Comparison of ENCODE assay signal across 8 cellular contexts in the genomic region with DNA sequence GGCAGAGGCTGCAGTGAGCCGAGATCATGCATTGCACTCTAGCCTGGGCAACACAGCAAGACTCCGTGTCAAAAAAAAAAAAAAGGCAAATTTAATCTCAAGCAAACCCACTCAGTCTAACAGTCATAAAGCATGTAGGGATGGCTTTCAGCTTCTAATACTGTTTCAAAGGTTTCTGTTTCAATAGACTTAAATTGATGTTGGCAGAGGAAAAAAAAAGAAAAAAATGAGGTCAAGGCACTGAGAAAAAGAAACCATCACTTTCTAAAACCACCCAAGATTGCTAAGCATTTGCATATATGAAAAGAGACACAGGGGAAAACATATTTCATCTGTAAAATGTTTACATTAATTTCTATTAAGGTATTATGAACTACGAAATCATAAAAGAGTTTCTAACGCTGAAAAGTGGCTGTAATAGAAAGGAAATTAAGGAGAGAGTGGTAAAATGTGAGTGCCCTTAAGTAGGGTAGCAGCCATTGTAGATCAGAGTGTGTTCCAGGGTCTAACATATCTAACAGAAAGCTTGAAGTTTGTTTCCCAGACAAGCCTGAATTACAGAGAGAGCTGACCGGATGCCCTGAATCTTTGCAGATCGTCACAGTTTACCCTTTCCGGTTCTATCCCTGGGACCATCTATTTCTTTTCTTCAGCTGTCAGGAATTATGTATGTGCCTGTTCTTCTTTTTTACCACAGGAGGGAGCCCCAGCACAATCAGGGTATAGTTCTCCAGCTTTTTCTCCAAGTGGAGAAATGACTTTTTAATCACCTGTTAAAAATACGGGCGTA.
DNase-seq lines count a peak whose midpoint lies in the region; ATAC-seq, FAIRE-seq and TF ChIP-seq lines count a peak whose summit lies in the region.

No MANE protein-coding gene starts in this region.

- CTCF ChIA-PET in A549 (lab: Yijun Ruan, JAX): interaction anchor here (0.6 to 3.6 kb wide), 24 partner anchors 10 to 1072 kb away, joined by 3 to 27 read pairs (median 4); no protein-coding TSS in a partner anchor

- TF ChIP-seq CTCF in A549 (IDR thresholded peaks at IDR 0.05) (peak; percentile 86), GM13976 (IDR thresholded peaks at IDR 0.05; ENCODE audit: borderline replicate concordance, control extremely low read depth, extremely low read depth, insufficient read depth, missing control alignments) (peak; percentile 41), adrenal gland (IDR thresholded peaks at IDR 0.05) (peak; percentile 50 to 69 (median 58)), kidney (IDR thresholded peaks at IDR 0.05; ENCODE audit: borderline replicate concordance, extremely low read depth, insufficient read depth) (peak; percentile 49)

- peak; percentile 82 to 84 for TF ChIP-seq RAD21 in A549 (conservative IDR thresholded peaks at IDR 0.05 in 1 of 2, IDR thresholded peaks at IDR 0.05 in 1 of 2)

- no peak overlapping the region for H3K9ac ChIP-seq in kidney (ENCODE audit: low read length in 2 of 2)

- no peak overlapping the region for H3K4me3 ChIP-seq in A549
- H3K4me3 ChIP-seq in adrenal gland: peak overlapping the region in 1 of 4 donors; percentile 27
- H3K4me3 ChIP-seq in kidney (ENCODE audit: low read length in 2 of 2): no peak overlapping the region

- 14% methylated on average over 9 of the region's 9 CpGs for WGBS in A549 (ENCODE audit: missing lambda C conversion rate)
- WGBS in adrenal gland, 4 donors: 18 to 26% (median 23%) methylated on average over 9 of the region's 9 CpGs

- H3K36me3 ChIP-seq in adrenal gland (replicated peaks in 1 of 2) (no peaks in the 10 kb centered on the region), kidney (ENCODE audit: control insufficient read depth in 1 of 2, insufficient read depth in 2 of 2, low read length in 2 of 2) (no peaks in the 10 kb centered on the region)

- H3K4me2 ChIP-seq in A549: peak overlapping the region; percentile 65

- in situ Hi-C loops in GM13976 (cut with MboI; ENCODE audit: low sequenced_read_pairs, unreplicated experiment): loop anchor here (25.0 kb wide), 1 partner anchor 858 kb away; no protein-coding TSS in a partner anchor

- H3K27me3 ChIP-seq in adrenal gland: peaks cover 3% of the 10 kb centered on the region

- FAIRE-seq in A549 (lab: Jason Lieb, UNC) (no peak), kidney (lab: Jason Lieb, UNC) (no peak)

- TF ChIP-seq EP300 in A549 (IDR thresholded peaks at IDR 0.05): no peak

- intact Hi-C loops in adrenal gland (cut with DNase I) (loop anchor here in 1 of 2 donors (5.0 kb wide), 1 partner anchor 432 kb away; no protein-coding TSS in a partner anchor), kidney (cut with DNase I) (no loop called here)

- no peak for TF ChIP-seq POLR2A in A549 (IDR thresholded peaks at IDR 0.05; ENCODE audit: low read length)
- no peak for TF ChIP-seq POLR2A in adrenal gland (IDR thresholded peaks at IDR 0.05)

- H3K9me3 ChIP-seq in A549 (no peaks in the 10 kb centered on the region), adrenal gland (replicated peaks in 1 of 3) (no peaks in the 10 kb centered on the region), kidney (ENCODE audit: control insufficient read depth in 1 of 2, low read length in 2 of 2) (no peaks in the 10 kb centered on the region)

- H3K27ac ChIP-seq in A549: peak overlapping the region; percentile 13 to 53; a peak in 3 of 6 replicates
- no peak overlapping the region for H3K27ac ChIP-seq in adrenal gland
- H3K27ac ChIP-seq in kidney (ENCODE audit: low read depth in 2 of 2, low read length in 2 of 2): no peak overlapping the region

- ATAC-seq in A549 (peak; percentile 85 to 94; a peak in 5 of 6 replicates), HG02884 (IDR thresholded peaks at IDR 0.05; ENCODE audit: unreplicated experiment) (peak; percentile 75)

- DNase-seq in A549 (ENCODE audit: low read depth in 1 of 2, low spot score in 1 of 2) (peak; percentile 54 to 63), GM13976 (ENCODE audit: low spot score) (peak; percentile 46), NCI-H2107 (lab: John Stamatoyannopoulos, UW) (peak; percentile 59), adrenal gland (peak in 3 of 7 donors; percentile 9 to 28 (median 16)), kidney (no peak), mucosa of gallbladder (ENCODE audit: low spot score) (no peak)
- no peak for DNase-seq in effector CD8-positive, alpha-beta T cell (lab: John Stamatoyannopoulos, UW)

- POLR2A ChIA-PET in A549 (lab: Yijun Ruan, JAX): no interaction called here

- H3K4me1 ChIP-seq in A549 (no peaks in the 10 kb centered on the region; the same call in 2 of the 3 replicates), adrenal gland (replicated peaks in 1 of 2) (peaks cover 0 to 8% of the 10 kb centered on the region in 2 donors), kidney (ENCODE audit: control insufficient read depth in 1 of 2, insufficient read depth in 1 of 2, low read depth in 1 of 2, low read length in 2 of 2) (no peaks in the 10 kb centered on the region)

TF ChIP-seq in A549, 52 proteins besides CTCF, POLR2A, EP300 and RAD21:
- TF ChIP-seq SMC3 (IDR thresholded peaks at IDR 0.05): peak; percentile 89
- TF ChIP-seq FOSL2 (IDR thresholded peaks at IDR 0.05): no peak
- TF ChIP-seq FOSL2 (CRISPR knock-in tag; IDR thresholded peaks at IDR 0.05): no peak

Comparison
In these comparisons a context has a peak if more than half of its experiments do, and no peak if none do; other contexts are left out.
1. DNase-seq: peak in A549 (2 of 2), GM13976 (single experiment) and NCI-H2107 (single experiment); none in kidney (single experiment), effector CD8-positive, alpha-beta T cell (single experiment) and mucosa of gallbladder (single experiment).
2. H3K27ac ChIP-seq: peak in A549 (2 of 2); none in adrenal gland (0 of 5) and kidney (0 of 2).
3. Peak in every context shown above with its lines, with median percentiles within 50 percentile points of each other: CTCF ChIP-seq.